19 cellular contexts compared by ENCODE assay signal in genomic region chr11:70331901-70332300, GRCh38.
"Had no signal": no experiment of that assay in that cellular context is flagged by ENCODE, and none has a peak within 500 bp of the region (broad histone marks: within the 10 kb centered on the region; RNA-seq: fewer than 3 reads in every experiment).

No MANE protein-coding gene starts in this region.

- H3K9me3 Mint-ChIP-seq: activated B cell treated with CpG ODN at 0.5 μM for 24 hours; activated CD8-positive, alpha-beta T cell treated with anti-CD3 and anti-CD28 coated beads for 36 hours; activated naive CD4-positive, alpha-beta T cell treated with anti-CD3 and anti-CD28 coated beads, Interleukin-2, amount 50 U/mL, for 24 hours; activated T-cell treated with anti-CD3 and anti-CD28 coated beads, Interleukin-2, amount 50 U/mL, for 4 hours; effector memory CD8-positive, alpha-beta T cell; natural killer cell treated with Interleukin-12 subunit alpha and Interleukin-12 subunit beta and Interleukin-15 and Interleukin-18, amount 100 ng/mL, for 72 hours; T-helper 1 cell treated with Interleukin-12 subunit alpha and Interleukin-12 subunit beta and Interleukin-4 antibody, amounts not matched to agents 30 μg/mL and 1 μg/mL, for 36 hours had no signal

- ATAC-seq: activated CD8-positive, alpha-beta T cell treated with anti-CD3 and anti-CD28 coated beads for 36 hours; activated T-cell treated with anti-CD3 and anti-CD28 coated beads, Interleukin-2, amount 50 U/mL, for 4 hours; effector memory CD8-positive, alpha-beta T cell; natural killer cell treated with Interleukin-12 subunit alpha and Interleukin-12 subunit beta and Interleukin-15 and Interleukin-18, amount 100 ng/mL, for 72 hours; SK-N-SH treated with all-trans-retinoic acid at 6 μM for 48 hours had no signal

- H3K27me3 ChIP-seq: adrenal gland, cardiac muscle cell, left lung had no signal

- H3K27me3 Mint-ChIP-seq: activated B cell treated with CpG ODN at 0.5 μM for 24 hours; activated CD8-positive, alpha-beta T cell treated with anti-CD3 and anti-CD28 coated beads for 36 hours; activated naive CD4-positive, alpha-beta T cell treated with anti-CD3 and anti-CD28 coated beads, Interleukin-2, amount 50 U/mL, for 24 hours; effector memory CD8-positive, alpha-beta T cell; natural killer cell treated with Interleukin-12 subunit alpha and Interleukin-12 subunit beta and Interleukin-15 and Interleukin-18, amount 100 ng/mL, for 72 hours had no signal

- H3K4me3 Mint-ChIP-seq: activated B cell treated with CpG ODN at 0.5 μM for 24 hours; activated CD8-positive, alpha-beta T cell treated with anti-CD3 and anti-CD28 coated beads for 36 hours; activated naive CD4-positive, alpha-beta T cell treated with anti-CD3 and anti-CD28 coated beads, Interleukin-2, amount 50 U/mL, for 24 hours; activated T-cell treated with anti-CD3 and anti-CD28 coated beads, Interleukin-2, amount 50 U/mL, for 4 hours; effector memory CD8-positive, alpha-beta T cell; natural killer cell treated with Interleukin-12 subunit alpha and Interleukin-12 subunit beta and Interleukin-15 and Interleukin-18, amount 100 ng/mL, for 72 hours; T-helper 1 cell treated with Interleukin-12 subunit alpha and Interleukin-12 subunit beta and Interleukin-4 antibody, amounts not matched to agents 30 μg/mL and 1 μg/mL, for 36 hours had no signal

- H3K9me3 ChIP-seq: adrenal gland, left lung had no signal

- DNase-seq: activated B cell treated with CpG ODN at 0.5 μM for 24 hours; activated CD4-positive, alpha-beta T cell treated with anti-CD3 and anti-CD28 coated beads for 48 hours; activated CD8-positive, alpha-beta T cell treated with anti-CD3 and anti-CD28 coated beads for 36 hours; activated effector memory CD4-positive, alpha-beta T cell treated with Interleukin-2 at 50 U/mL for 16 hours; activated T-cell treated with anti-CD3 and anti-CD28 coated beads, Interleukin-2, amount 50 U/mL, for 4 hours; effector memory CD8-positive, alpha-beta T cell; foreskin melanocyte; islet precursor cell; left lung; mesenchymal stem cell; stimulated activated CD4-positive, alpha-beta T cell treated with anti-CD3 and anti-CD28 coated beads, Interleukin-12 subunit alpha, Interleukin-12 subunit beta, amount 100 ng/mL, for 4 hours; stimulated activated CD4-positive, alpha-beta T cell treated with anti-CD3 and anti-CD28 coated beads, Interleukin-2, amount 100 ng/mL, for 24 hours had no signal

- H3K27ac Mint-ChIP-seq: activated B cell treated with CpG ODN at 0.5 μM for 24 hours; activated CD8-positive, alpha-beta T cell treated with anti-CD3 and anti-CD28 coated beads for 36 hours; activated naive CD4-positive, alpha-beta T cell treated with anti-CD3 and anti-CD28 coated beads, Interleukin-2, amount 50 U/mL, for 24 hours; effector memory CD8-positive, alpha-beta T cell; natural killer cell treated with Interleukin-12 subunit alpha and Interleukin-12 subunit beta and Interleukin-15 and Interleukin-18, amount 100 ng/mL, for 72 hours; T-helper 1 cell treated with Interleukin-12 subunit alpha and Interleukin-12 subunit beta and Interleukin-4 antibody, amounts not matched to agents 30 μg/mL and 1 μg/mL, for 36 hours had no signal

- H3K4me1 Mint-ChIP-seq: activated naive CD4-positive, alpha-beta T cell treated with anti-CD3 and anti-CD28 coated beads, Interleukin-2, amount 50 U/mL, for 24 hours had no signal

- H3K4me3 ChIP-seq: adrenal gland, cardiac muscle cell, left lung had no signal

- H3K27ac ChIP-seq: adrenal gland, cardiac muscle cell, epithelial cell of prostate, left lung had no signal
